ENCODE assay signal across 1 cellular context in genomic region chr4:69832326-69833030, GRCh38.
TF ChIP-seq lines count a peak whose summit lies in the region.

No MANE protein-coding gene starts in this region.

TF ChIP-seq in HepG2, 621 proteins besides CTCF, POLR2A, EP300 and RAD21 (continued from another document and continues in another):
- no peak for TF ChIP-seq ATF6 (CRISPR knock-in tag; conservative IDR thresholded peaks at IDR 0.05)
- no peak for TF ChIP-seq ZSCAN25 (CRISPR knock-in tag; IDR thresholded peaks at IDR 0.05)
- no peak for TF ChIP-seq SSRP1 (CRISPR knock-in tag; IDR thresholded peaks at IDR 0.05)
- no peak; the same call in none of the 2 replicates for TF ChIP-seq RFXAP (CRISPR knock-in tag; IDR thresholded peaks at IDR 0.05; ENCODE audit: borderline replicate concordance)
- no peak for TF ChIP-seq CERS6 (CRISPR knock-in tag; IDR thresholded peaks at IDR 0.05)
- no peak for TF ChIP-seq MTERF4 (CRISPR knock-in tag; IDR thresholded peaks at IDR 0.05)
- no peak for TF ChIP-seq ZNF383 (CRISPR knock-in tag; IDR thresholded peaks at IDR 0.05; ENCODE audit: borderline replicate concordance)
- TF ChIP-seq, protein P1, sequence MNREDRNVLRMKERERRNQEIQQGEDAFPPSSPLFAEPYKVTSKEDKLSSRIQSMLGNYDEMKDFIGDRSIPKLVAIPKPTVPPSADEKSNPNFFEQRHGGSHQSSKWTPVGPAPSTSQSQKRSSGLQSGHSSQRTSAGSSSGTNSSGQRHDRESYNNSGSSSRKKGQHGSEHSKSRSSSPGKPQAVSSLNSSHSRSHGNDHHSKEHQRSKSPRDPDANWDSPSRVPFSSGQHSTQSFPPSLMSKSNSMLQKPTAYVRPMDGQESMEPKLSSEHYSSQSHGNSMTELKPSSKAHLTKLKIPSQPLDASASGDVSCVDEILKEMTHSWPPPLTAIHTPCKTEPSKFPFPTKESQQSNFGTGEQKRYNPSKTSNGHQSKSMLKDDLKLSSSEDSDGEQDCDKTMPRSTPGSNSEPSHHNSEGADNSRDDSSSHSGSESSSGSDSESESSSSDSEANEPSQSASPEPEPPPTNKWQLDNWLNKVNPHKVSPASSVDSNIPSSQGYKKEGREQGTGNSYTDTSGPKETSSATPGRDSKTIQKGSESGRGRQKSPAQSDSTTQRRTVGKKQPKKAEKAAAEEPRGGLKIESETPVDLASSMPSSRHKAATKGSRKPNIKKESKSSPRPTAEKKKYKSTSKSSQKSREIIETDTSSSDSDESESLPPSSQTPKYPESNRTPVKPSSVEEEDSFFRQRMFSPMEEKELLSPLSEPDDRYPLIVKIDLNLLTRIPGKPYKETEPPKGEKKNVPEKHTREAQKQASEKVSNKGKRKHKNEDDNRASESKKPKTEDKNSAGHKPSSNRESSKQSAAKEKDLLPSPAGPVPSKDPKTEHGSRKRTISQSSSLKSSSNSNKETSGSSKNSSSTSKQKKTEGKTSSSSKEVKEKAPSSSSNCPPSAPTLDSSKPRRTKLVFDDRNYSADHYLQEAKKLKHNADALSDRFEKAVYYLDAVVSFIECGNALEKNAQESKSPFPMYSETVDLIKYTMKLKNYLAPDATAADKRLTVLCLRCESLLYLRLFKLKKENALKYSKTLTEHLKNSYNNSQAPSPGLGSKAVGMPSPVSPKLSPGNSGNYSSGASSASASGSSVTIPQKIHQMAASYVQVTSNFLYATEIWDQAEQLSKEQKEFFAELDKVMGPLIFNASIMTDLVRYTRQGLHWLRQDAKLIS (CRISPR knock-in tag; IDR thresholded peaks at IDR 0.05) = peak; percentile 90; the same call in 1 of the 2 replicates
- TF ChIP-seq RFX5 (IDR thresholded peaks at IDR 0.05; ENCODE audit: low read depth, low read length) = no peak
- no peak for TF ChIP-seq SNAPC4 (CRISPR knock-in tag; IDR thresholded peaks at IDR 0.05)
- peak; percentile 27; the same call in 1 of the 2 replicates for TF ChIP-seq ZFP91 (CRISPR knock-in tag; IDR thresholded peaks at IDR 0.05; ENCODE audit: borderline replicate concordance)
- TF ChIP-seq ZNF607 (CRISPR knock-in tag; IDR thresholded peaks at IDR 0.05; ENCODE audit: borderline replicate concordance) = peak; percentile 82
- peak; percentile 90 for TF ChIP-seq NCOA1 (CRISPR knock-in tag; IDR thresholded peaks at IDR 0.05)
- TF ChIP-seq CREM (IDR thresholded peaks at IDR 0.05) = peak; percentile 97
- TF ChIP-seq CREM (CRISPR knock-in tag; IDR thresholded peaks at IDR 0.05) = no peak
- no peak for TF ChIP-seq HCFC1 (IDR thresholded peaks at IDR 0.05; ENCODE audit: low read depth, low read length)
- TF ChIP-seq YY1 (IDR thresholded peaks at IDR 0.05; ENCODE audit: insufficient read depth, insufficient replicate concordance, low read depth, low read length) = peak; percentile 79
- no peak for TF ChIP-seq WIZ (CRISPR knock-in tag; IDR thresholded peaks at IDR 0.05)
- 0 out of 2 replicates have a peak, but pooled peaks have one; percentile 21 for TF ChIP-seq KLF12 (CRISPR knock-in tag; IDR thresholded peaks at IDR 0.05; ENCODE audit: borderline replicate concordance)
- peak; percentile 8; the same call in 1 of the 2 replicates for TF ChIP-seq SRF (IDR thresholded peaks at IDR 0.05; ENCODE audit: low read depth, low read length)
- TF ChIP-seq ZNF580 (CRISPR knock-in tag; IDR thresholded peaks at IDR 0.05; ENCODE audit: borderline replicate concordance, low read depth) = peak; percentile 72; the same call in 1 of the 2 replicates
- peak; percentile 3; the same call in 1 of the 2 replicates for TF ChIP-seq ZNF687 (CRISPR knock-in tag; IDR thresholded peaks at IDR 0.05)
- no peak for TF ChIP-seq SUZ12 (IDR thresholded peaks at IDR 0.05; ENCODE audit: low read depth, low read length)
- TF ChIP-seq ATF3 (CRISPR knock-in tag; IDR thresholded peaks at IDR 0.05) = peak; percentile 13; the same call in 1 of the 2 replicates
- TF ChIP-seq FOXO1 (CRISPR knock-in tag; IDR thresholded peaks at IDR 0.05) = peak; percentile 96
- no peak for TF ChIP-seq EEA1 (CRISPR knock-in tag; IDR thresholded peaks at IDR 0.05; ENCODE audit: borderline replicate concordance)
- TF ChIP-seq ZNF543 (CRISPR knock-in tag; IDR thresholded peaks at IDR 0.05) = no peak
- no peak for TF ChIP-seq ZNF432 (CRISPR knock-in tag; IDR thresholded peaks at IDR 0.05; ENCODE audit: borderline replicate concordance)
- TF ChIP-seq TFAP4 (IDR thresholded peaks at IDR 0.05; ENCODE audit: borderline replicate concordance, low read depth) = peak; percentile 97
